Comparison of ENCODE assay signal across 17 cellular contexts in genomic region chr7:139861794-139862193, GRCh38.
"Had no signal": no experiment of that assay in that cellular context is flagged by ENCODE, and none has a peak within 500 bp of the region (broad histone marks: within the 10 kb centered on the region; RNA-seq: fewer than 3 reads in every experiment).

No MANE protein-coding gene starts in this region.

- H3K4me3 ChIP-seq: body of pancreas, dorsolateral prefrontal cortex, lung, suprapubic skin, transverse colon had no signal

- H3K27ac ChIP-seq: epithelial cell of prostate, suprapubic skin had no signal

- H3K36me3 ChIP-seq: suprapubic skin had no signal

- H3K27me3 ChIP-seq: body of pancreas, dorsolateral prefrontal cortex, transverse colon had no signal

- ATAC-seq: activated CD8-positive, alpha-beta T cell treated with anti-CD3 and anti-CD28 coated beads for 36 hours; body of pancreas; stimulated activated naive CD8-positive, alpha-beta T cell treated with anti-CD3 and anti-CD28 coated beads, Interleukin-15, amount 100 ng/mL, for 72 hours had no signal

- H3K4me1 ChIP-seq: body of pancreas, suprapubic skin, transverse colon had no signal

- DNase-seq: activated CD4-positive, alpha-beta T cell treated with anti-CD3 and anti-CD28 coated beads, Interleukin-2, amount 10 ng/mL, durations not matched to agents 24 days and 14 days; activated CD8-positive, alpha-beta T cell treated with anti-CD3 and anti-CD28 coated beads for 36 hours; activated naive CD4-positive, alpha-beta T cell treated with Interleukin-2 at 50 U/mL for 16 hours; activated naive CD8-positive, alpha-beta T cell treated with anti-CD3 and anti-CD28 coated beads, Interleukin-2, amount 10 ng/mL, durations not matched to agents 7 days and 5 days; activated T-cell treated with anti-CD3 and anti-CD28 coated beads, Interleukin-2, amount 50 U/mL, for 1 hour; amygdala; body of pancreas; dorsolateral prefrontal cortex; hypothalamus; nephron progenitor cell; retina; stimulated activated naive CD8-positive, alpha-beta T cell treated with anti-CD3 and anti-CD28 coated beads, Interleukin-15, amount 100 ng/mL, for 72 hours; T-helper 9 cell; transverse colon had no signal

- H3K9me3 ChIP-seq: body of pancreas, suprapubic skin, transverse colon had no signal
